In the genomic region with DNA sequence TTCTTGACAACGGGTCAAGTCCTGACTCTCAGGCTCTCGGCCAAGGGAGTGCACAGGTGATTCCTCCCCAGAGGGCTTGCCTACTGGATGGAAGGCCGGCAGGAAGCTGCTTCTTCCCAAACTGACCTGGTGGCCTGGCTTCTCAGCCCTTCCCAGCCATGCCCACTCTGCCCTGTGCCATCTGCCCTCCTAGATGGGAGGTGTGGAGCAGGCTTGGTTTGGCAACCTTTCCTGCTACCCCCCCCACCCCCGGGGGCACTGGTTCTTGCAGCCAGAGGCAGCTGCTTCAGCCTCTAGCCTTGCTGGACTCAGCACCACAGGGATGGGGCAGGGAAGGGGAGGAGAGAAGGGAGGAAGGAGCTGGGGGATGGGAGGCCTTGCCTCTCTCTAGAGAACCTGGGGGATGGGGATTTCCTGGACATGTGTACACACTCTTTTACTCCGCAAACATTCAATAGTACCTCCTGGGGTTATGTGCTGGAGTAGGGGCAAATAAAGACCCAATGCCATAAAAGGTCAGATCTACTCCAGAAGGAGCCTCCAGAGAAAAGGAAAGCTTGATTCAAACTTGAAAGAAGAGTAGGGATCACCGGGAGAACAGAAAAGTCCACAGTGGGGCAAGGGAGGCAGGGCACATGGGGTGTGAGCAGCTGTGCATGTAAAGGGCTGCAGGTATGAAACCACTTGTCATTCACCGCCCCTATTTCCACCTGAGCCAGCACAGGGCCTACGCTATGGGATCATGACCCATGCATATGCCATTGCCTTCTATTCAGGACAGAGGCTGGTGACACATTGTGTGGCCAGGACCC, we compare ENCODE assay signal across 14 cellular contexts. TPM values are rescaled to one million over a fixed set of nuclear protein-coding genes. Genes with fewer than 3 reads are reported as not detected.
DNase-seq lines count a peak whose midpoint lies in the region; ATAC-seq and TF ChIP-seq lines count a peak whose summit lies in the region.
"Had no signal": no experiment of that assay in that cellular context is flagged by ENCODE, and none has a peak within 500 bp of the region (broad histone marks: within the 10 kb centered on the region; RNA-seq: fewer than 3 reads in every experiment).

No MANE protein-coding gene starts in this region.

- TF ChIP-seq CTCF in VCaP (conservative IDR thresholded peaks at IDR 0.05), result no peak

- H3K4me1 Mint-ChIP-seq in CD4-positive, alpha-beta memory T cell, result peaks cover 4 to 7% (median 5%) of the 10 kb centered on the region in 4 donors

- H3K27ac Mint-ChIP-seq in CD4-positive, alpha-beta memory T cell, result no peak overlapping the region
- H3K27ac Mint-ChIP-seq: activated B cell treated with CpG ODN at 0.5 μM for 24 hours; natural killer cell treated with Interleukin-12 subunit alpha and Interleukin-12 subunit beta and Interleukin-15 and Interleukin-18, amount 100 ng/mL, for 72 hours had no signal

- POLR2A ChIA-PET in CD4-positive, alpha-beta memory T cell (lab: Charles Lee; ENCODE audit: partially characterized antibody), result interaction anchor here (1.4 kb wide), 1 partner anchor 40 kb away, joined by 4 read pairs; no protein-coding TSS in a partner anchor

- no peaks in the 10 kb centered on the region for H3K27me3 ChIP-seq in CD4-positive, alpha-beta memory T cell (ENCODE audit: insufficient read depth, low read length)

- no peaks in the 10 kb centered on the region for H3K9me3 ChIP-seq in CD4-positive, alpha-beta memory T cell (ENCODE audit: control insufficient read depth in 1 of 2, low read length in 2 of 2)

- no peaks in the 10 kb centered on the region for H3K36me3 Mint-ChIP-seq in CD4-positive, alpha-beta memory T cell
- H3K36me3 Mint-ChIP-seq: natural killer cell treated with Interleukin-12 subunit alpha and Interleukin-12 subunit beta and Interleukin-15 and Interleukin-18, amount 100 ng/mL, for 72 hours had no signal

- H3K9me3 Mint-ChIP-seq in CD4-positive, alpha-beta memory T cell, result no peaks in the 10 kb centered on the region
- H3K9me3 Mint-ChIP-seq: activated B cell treated with CpG ODN at 0.5 μM for 24 hours; natural killer cell treated with Interleukin-12 subunit alpha and Interleukin-12 subunit beta and Interleukin-15 and Interleukin-18, amount 100 ng/mL, for 72 hours had no signal

- H3K36me3 ChIP-seq in CD4-positive, alpha-beta memory T cell (ENCODE audit: insufficient read depth, low read length), result no peaks in the 10 kb centered on the region

- intact Hi-C loops in CD4-positive, alpha-beta memory T cell (cut with micrococcal nuclease), result no loop called here

- no peak overlapping the region for H3K4me3 Mint-ChIP-seq in CD4-positive, alpha-beta memory T cell
- H3K4me3 Mint-ChIP-seq: activated B cell treated with CpG ODN at 0.5 μM for 24 hours; natural killer cell treated with Interleukin-12 subunit alpha and Interleukin-12 subunit beta and Interleukin-15 and Interleukin-18, amount 100 ng/mL, for 72 hours had no signal

- CTCF ChIA-PET in CD4-positive, alpha-beta memory T cell (lab: Charles Lee; ENCODE audit: partially characterized antibody), result interaction anchor here (1.1 to 2.6 kb wide), 3 partner anchors 11 to 299 kb away, joined by 3 to 10 read pairs (median 4); no protein-coding TSS in a partner anchor

- H3K27ac ChIP-seq in VCaP, result peak overlapping the region; percentile 61
- H3K27ac ChIP-seq in CD4-positive, alpha-beta memory T cell (ENCODE audit: low read depth, low read length), result no peak overlapping the region

- no peak for ATAC-seq in GM18909 (IDR thresholded peaks at IDR 0.05; ENCODE audit: poor library complexity, unreplicated experiment)
- no peak for ATAC-seq in HG02763 (IDR thresholded peaks at IDR 0.05; ENCODE audit: unreplicated experiment)
- ATAC-seq: HCT116; left cardiac atrium; natural killer cell treated with Interleukin-12 subunit alpha and Interleukin-12 subunit beta and Interleukin-15 and Interleukin-18, amount 100 ng/mL, for 72 hours; stimulated activated naive CD8-positive, alpha-beta T cell treated with anti-CD3 and anti-CD28 coated beads, Interleukin-15, Interleukin-2, amounts not matched to agents 100 U/mL and 50 U/mL, for 24 hours had no signal

- no peak overlapping the region for H3K4me3 ChIP-seq in CD4-positive, alpha-beta memory T cell (ENCODE audit: low read length in 2 of 2)

- peaks cover 5 to 8% of the 10 kb centered on the region in 2 donors for H3K27me3 Mint-ChIP-seq in CD4-positive, alpha-beta memory T cell
- H3K27me3 Mint-ChIP-seq: activated B cell treated with CpG ODN at 0.5 μM for 24 hours had no signal

- peaks cover 11% of the 10 kb centered on the region for H3K4me1 ChIP-seq in CD4-positive, alpha-beta memory T cell (ENCODE audit: insufficient read depth, low read length)

- peak; percentile 75 for DNase-seq in COR-L47 (lab: John Stamatoyannopoulos, UW)
- DNase-seq in NCI-H1092 (lab: John Stamatoyannopoulos, UW), result peak; percentile 68
- DNase-seq in myocyte (ENCODE audit: low read depth), result peak; percentile 24
- DNase-seq in CD4-positive, alpha-beta memory T cell, result no peak
- DNase-seq: activated B cell treated with CpG ODN at 0.5 μM for 24 hours; activated CD8-positive, alpha-beta memory T cell treated with anti-CD3 and anti-CD28 coated beads, Interleukin-2, amount 50 U/mL, for 48 hours; cerebellar nuclear complex; left cardiac atrium; stimulated activated naive CD8-positive, alpha-beta T cell treated with anti-CD3 and anti-CD28 coated beads, Interleukin-15, Interleukin-2, amounts not matched to agents 100 U/mL and 50 U/mL, for 24 hours had no signal

RNA-seq across cellular contexts. Expression of a gene that starts 4.2 kb away (rescaled TPM):
- total RNA-seq in myocyte, result 0.21 and 0.53 TPM in 2 replicates
- polyA plus RNA-seq in myocyte (2012), result 1.6 TPM
- 1 to 10 TPM; 2.3 to 2.9 TPM for total RNA-seq in CD4-positive, alpha-beta memory T cell
- polyA plus RNA-seq in CD4-positive, alpha-beta memory T cell, result under 1 TPM in 1 of 2 donors, not detected in 1; 0.93 TPM

RNA-seq across cellular contexts. Expression of a gene that starts 43.2 kb away (rescaled TPM):
- total RNA-seq in myocyte, result 46.3 and 55.7 TPM in 2 replicates
- 29.5 TPM for polyA plus RNA-seq in myocyte (2012)
- 10 to 100 TPM; 35.0 to 36.4 TPM for total RNA-seq in CD4-positive, alpha-beta memory T cell
- 100 to 1,000 TPM in 1 of 2 donors, 10 to 100 TPM in 1; 70.0 to 134 TPM for polyA plus RNA-seq in CD4-positive, alpha-beta memory T cell

RNA-seq across cellular contexts. Expression of a gene that starts 45.3 kb away (rescaled TPM):
- total RNA-seq in myocyte, result 24.4 and 27.8 TPM in 2 replicates
- 60.0 TPM for polyA plus RNA-seq in myocyte (2012)
- 100 to 1,000 TPM; 147 to 155 TPM for total RNA-seq in CD4-positive, alpha-beta memory T cell
- polyA plus RNA-seq in CD4-positive, alpha-beta memory T cell, result 10 to 100 TPM; 58.3 to 73.6 TPM

Comparison
In these comparisons a context has a peak if more than half of its experiments do, and no peak if none do; other contexts are left out.
1. DNase-seq: peak in COR-L47 (single experiment), NCI-H1092 (single experiment) and myocyte (single experiment); none in CD4-positive, alpha-beta memory T cell (0 of 5).